1 cellular context compared by ENCODE assay signal in the genomic region with DNA sequence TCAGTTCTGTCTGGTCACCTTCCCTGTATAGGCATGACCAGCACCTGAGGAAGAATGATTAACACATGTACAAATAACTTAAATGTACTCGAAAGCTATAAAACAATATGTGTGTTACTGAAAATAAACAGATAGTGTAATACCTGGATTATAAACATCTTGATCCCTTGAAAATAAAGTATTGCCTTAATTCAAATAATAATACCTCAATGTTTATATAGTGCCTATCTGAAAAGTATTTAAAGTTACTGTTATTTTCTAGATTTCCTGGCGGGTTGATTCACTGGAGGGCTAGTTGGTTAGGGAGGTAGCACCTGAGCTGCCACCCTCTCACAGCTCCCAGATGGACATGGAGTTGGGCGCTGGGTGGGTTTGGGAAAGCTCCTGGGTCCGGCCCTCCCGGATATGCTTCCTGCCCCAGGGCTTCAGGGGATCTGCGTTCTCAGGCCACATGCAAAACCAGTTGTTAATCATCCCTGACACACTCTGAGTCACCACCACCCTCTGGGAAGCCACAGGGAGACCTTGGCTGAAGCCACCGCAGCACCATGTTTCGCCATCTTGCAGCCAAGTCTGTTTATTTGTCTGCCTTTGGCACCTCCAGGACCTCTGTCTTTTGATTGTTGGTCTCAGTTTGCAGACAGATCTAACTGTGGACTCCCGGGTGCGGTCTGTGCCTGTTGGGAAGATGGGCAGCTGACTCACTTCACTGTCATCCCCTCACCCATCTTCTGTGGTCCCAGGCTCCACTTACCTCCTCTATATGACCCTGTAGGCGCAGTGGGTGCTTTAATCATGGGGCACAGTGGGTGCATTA.
TF ChIP-seq lines count a peak whose summit lies in the region.

No MANE protein-coding gene starts in this region.

TF ChIP-seq in K562, 482 proteins besides CTCF, POLR2A, EP300 and RAD21 (continued from another document and continues in another):
- TF ChIP-seq ZBTB7A (IDR thresholded peaks at IDR 0.05; ENCODE audit: borderline replicate concordance, control insufficient read depth, low read depth, low read length) (peak; percentile 78; the same call in 1 of the 2 replicates), HDAC2 (IDR thresholded peaks at IDR 0.05) (peak; percentile 39; the same call in 1 of the 2 replicates), MTA3 (IDR thresholded peaks at IDR 0.05; ENCODE audit: borderline replicate concordance) (peak; percentile 49; the same call in 1 of the 2 replicates), SLC30A9 (CRISPR knock-in tag; IDR thresholded peaks at IDR 0.05) (no peak), DMBX1 (CRISPR knock-in tag; IDR thresholded peaks at IDR 0.05; ENCODE audit: borderline replicate concordance) (peak; percentile 92), FOXP1 (CRISPR knock-in tag; IDR thresholded peaks at IDR 0.05) (no peak), HLTF (IDR thresholded peaks at IDR 0.05) (0 out of 2 replicates have a peak, but pooled peaks have one; percentile 38), ZKSCAN8 (CRISPR knock-in tag; IDR thresholded peaks at IDR 0.05) (peak; percentile 75), ZNF561 (CRISPR knock-in tag; conservative IDR thresholded peaks at IDR 0.05) (no peak), ZBTB1 (CRISPR knock-in tag; IDR thresholded peaks at IDR 0.05; ENCODE audit: borderline replicate concordance, low read depth) (peak; percentile 40; the same call in 1 of the 2 replicates), ZNF507 (tag; conservative IDR thresholded peaks at IDR 0.05) (no peak), ZNF212 (CRISPR knock-in tag; IDR thresholded peaks at IDR 0.05) (no peak), ADNP (tag; IDR thresholded peaks at IDR 0.05) (peak; percentile 62; the same call in 1 of the 2 replicates), KLF6 (CRISPR knock-in tag; IDR thresholded peaks at IDR 0.05; ENCODE audit: borderline replicate concordance) (peak; percentile 29; the same call in 1 of the 2 replicates), JUND (IDR thresholded peaks at IDR 0.05; ENCODE audit: borderline replicate concordance, low read depth, low read length) (peak; percentile 100), JUND (tag; IDR thresholded peaks at IDR 0.05; ENCODE audit: borderline replicate concordance, low read depth, low read length) (peak; percentile 99), POLR2H (tag; IDR thresholded peaks at IDR 0.05; ENCODE audit: low read depth) (peak; percentile 80), ZNF57 (CRISPR knock-in tag; IDR thresholded peaks at IDR 0.05) (no peak), PHB2 (IDR thresholded peaks at IDR 0.05; ENCODE audit: low read depth) (no peak), YY1 (IDR thresholded peaks at IDR 0.05; ENCODE audit: borderline replicate concordance in 1 of 3, control insufficient read depth in 1 of 3, extremely low read depth in 1 of 3, insufficient read depth in 3 of 3, insufficient read length in 1 of 3, insufficient replicate concordance in 2 of 3, low read depth in 1 of 3, low read length in 2 of 3) (peak; percentile 26 to 91 (median 75)), RBM17 (IDR thresholded peaks at IDR 0.05; ENCODE audit: borderline replicate concordance, low read depth, low read length) (no peak), ZFX (CRISPR knock-in tag; IDR thresholded peaks at IDR 0.05) (peak; percentile 55; the same call in 1 of the 2 replicates)
- TF ChIP-seq, protein P1, sequence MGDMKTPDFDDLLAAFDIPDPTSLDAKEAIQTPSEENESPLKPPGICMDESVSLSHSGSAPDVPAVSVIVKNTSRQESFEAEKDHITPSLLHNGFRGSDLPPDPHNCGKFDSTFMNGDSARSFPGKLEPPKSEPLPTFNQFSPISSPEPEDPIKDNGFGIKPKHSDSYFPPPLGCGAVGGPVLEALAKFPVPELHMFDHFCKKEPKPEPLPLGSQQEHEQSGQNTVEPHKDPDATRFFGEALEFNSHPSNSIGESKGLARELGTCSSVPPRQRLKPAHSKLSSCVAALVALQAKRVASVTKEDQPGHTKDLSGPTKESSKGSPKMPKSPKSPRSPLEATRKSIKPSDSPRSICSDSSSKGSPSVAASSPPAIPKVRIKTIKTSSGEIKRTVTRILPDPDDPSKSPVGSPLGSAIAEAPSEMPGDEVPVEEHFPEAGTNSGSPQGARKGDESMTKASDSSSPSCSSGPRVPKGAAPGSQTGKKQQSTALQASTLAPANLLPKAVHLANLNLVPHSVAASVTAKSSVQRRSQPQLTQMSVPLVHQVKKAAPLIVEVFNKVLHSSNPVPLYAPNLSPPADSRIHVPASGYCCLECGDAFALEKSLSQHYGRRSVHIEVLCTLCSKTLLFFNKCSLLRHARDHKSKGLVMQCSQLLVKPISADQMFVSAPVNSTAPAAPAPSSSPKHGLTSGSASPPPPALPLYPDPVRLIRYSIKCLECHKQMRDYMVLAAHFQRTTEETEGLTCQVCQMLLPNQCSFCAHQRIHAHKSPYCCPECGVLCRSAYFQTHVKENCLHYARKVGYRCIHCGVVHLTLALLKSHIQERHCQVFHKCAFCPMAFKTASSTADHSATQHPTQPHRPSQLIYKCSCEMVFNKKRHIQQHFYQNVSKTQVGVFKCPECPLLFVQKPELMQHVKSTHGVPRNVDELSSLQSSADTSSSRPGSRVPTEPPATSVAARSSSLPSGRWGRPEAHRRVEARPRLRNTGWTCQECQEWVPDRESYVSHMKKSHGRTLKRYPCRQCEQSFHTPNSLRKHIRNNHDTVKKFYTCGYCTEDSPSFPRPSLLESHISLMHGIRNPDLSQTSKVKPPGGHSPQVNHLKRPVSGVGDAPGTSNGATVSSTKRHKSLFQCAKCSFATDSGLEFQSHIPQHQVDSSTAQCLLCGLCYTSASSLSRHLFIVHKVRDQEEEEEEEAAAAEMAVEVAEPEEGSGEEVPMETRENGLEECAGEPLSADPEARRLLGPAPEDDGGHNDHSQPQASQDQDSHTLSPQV (IDR thresholded peaks at IDR 0.05), result peak; percentile 95
- TF ChIP-seq, protein P2, sequence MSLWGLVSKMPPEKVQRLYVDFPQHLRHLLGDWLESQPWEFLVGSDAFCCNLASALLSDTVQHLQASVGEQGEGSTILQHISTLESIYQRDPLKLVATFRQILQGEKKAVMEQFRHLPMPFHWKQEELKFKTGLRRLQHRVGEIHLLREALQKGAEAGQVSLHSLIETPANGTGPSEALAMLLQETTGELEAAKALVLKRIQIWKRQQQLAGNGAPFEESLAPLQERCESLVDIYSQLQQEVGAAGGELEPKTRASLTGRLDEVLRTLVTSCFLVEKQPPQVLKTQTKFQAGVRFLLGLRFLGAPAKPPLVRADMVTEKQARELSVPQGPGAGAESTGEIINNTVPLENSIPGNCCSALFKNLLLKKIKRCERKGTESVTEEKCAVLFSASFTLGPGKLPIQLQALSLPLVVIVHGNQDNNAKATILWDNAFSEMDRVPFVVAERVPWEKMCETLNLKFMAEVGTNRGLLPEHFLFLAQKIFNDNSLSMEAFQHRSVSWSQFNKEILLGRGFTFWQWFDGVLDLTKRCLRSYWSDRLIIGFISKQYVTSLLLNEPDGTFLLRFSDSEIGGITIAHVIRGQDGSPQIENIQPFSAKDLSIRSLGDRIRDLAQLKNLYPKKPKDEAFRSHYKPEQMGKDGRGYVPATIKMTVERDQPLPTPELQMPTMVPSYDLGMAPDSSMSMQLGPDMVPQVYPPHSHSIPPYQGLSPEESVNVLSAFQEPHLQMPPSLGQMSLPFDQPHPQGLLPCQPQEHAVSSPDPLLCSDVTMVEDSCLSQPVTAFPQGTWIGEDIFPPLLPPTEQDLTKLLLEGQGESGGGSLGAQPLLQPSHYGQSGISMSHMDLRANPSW (CRISPR knock-in tag; IDR thresholded peaks at IDR 0.05), result 0 out of 2 replicates have a peak, but pooled peaks have one; percentile 63
- TF ChIP-seq, protein P3, sequence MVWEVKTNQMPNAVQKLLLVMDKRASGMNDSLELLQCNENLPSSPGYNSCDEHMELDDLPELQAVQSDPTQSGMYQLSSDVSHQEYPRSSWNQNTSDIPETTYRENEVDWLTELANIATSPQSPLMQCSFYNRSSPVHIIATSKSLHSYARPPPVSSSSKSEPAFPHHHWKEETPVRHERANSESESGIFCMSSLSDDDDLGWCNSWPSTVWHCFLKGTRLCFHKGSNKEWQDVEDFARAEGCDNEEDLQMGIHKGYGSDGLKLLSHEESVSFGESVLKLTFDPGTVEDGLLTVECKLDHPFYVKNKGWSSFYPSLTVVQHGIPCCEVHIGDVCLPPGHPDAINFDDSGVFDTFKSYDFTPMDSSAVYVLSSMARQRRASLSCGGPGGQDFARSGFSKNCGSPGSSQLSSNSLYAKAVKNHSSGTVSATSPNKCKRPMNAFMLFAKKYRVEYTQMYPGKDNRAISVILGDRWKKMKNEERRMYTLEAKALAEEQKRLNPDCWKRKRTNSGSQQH (CRISPR knock-in tag; IDR thresholded peaks at IDR 0.05), result peak; percentile 54; the same call in 1 of the 2 replicates
- TF ChIP-seq, protein P4, sequence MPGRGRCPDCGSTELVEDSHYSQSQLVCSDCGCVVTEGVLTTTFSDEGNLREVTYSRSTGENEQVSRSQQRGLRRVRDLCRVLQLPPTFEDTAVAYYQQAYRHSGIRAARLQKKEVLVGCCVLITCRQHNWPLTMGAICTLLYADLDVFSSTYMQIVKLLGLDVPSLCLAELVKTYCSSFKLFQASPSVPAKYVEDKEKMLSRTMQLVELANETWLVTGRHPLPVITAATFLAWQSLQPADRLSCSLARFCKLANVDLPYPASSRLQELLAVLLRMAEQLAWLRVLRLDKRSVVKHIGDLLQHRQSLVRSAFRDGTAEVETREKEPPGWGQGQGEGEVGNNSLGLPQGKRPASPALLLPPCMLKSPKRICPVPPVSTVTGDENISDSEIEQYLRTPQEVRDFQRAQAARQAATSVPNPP (IDR thresholded peaks at IDR 0.05; ENCODE audit: borderline replicate concordance, insufficient read depth, insufficient read length), result no peak
- TF ChIP-seq, protein P5, sequence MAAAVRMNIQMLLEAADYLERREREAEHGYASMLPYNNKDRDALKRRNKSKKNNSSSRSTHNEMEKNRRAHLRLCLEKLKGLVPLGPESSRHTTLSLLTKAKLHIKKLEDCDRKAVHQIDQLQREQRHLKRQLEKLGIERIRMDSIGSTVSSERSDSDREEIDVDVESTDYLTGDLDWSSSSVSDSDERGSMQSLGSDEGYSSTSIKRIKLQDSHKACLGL (CRISPR knock-in tag; IDR thresholded peaks at IDR 0.05; ENCODE audit: borderline replicate concordance, poor library complexity, severe bottlenecking), result no peak
- TF ChIP-seq, protein P6, sequence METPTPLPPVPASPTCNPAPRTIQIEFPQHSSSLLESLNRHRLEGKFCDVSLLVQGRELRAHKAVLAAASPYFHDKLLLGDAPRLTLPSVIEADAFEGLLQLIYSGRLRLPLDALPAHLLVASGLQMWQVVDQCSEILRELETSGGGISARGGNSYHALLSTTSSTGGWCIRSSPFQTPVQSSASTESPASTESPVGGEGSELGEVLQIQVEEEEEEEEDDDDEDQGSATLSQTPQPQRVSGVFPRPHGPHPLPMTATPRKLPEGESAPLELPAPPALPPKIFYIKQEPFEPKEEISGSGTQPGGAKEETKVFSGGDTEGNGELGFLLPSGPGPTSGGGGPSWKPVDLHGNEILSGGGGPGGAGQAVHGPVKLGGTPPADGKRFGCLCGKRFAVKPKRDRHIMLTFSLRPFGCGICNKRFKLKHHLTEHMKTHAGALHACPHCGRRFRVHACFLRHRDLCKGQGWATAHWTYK (CRISPR knock-in tag; IDR thresholded peaks at IDR 0.05), result peak; percentile 81; the same call in 1 of the 2 replicates
- TF ChIP-seq, protein P7, sequence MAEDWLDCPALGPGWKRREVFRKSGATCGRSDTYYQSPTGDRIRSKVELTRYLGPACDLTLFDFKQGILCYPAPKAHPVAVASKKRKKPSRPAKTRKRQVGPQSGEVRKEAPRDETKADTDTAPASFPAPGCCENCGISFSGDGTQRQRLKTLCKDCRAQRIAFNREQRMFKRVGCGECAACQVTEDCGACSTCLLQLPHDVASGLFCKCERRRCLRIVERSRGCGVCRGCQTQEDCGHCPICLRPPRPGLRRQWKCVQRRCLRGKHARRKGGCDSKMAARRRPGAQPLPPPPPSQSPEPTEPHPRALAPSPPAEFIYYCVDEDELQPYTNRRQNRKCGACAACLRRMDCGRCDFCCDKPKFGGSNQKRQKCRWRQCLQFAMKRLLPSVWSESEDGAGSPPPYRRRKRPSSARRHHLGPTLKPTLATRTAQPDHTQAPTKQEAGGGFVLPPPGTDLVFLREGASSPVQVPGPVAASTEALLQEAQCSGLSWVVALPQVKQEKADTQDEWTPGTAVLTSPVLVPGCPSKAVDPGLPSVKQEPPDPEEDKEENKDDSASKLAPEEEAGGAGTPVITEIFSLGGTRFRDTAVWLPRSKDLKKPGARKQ (CRISPR knock-in tag; IDR thresholded peaks at IDR 0.05), result 0 out of 2 replicates have a peak, but pooled peaks have one; percentile 17
- TF ChIP-seq, protein P8, sequence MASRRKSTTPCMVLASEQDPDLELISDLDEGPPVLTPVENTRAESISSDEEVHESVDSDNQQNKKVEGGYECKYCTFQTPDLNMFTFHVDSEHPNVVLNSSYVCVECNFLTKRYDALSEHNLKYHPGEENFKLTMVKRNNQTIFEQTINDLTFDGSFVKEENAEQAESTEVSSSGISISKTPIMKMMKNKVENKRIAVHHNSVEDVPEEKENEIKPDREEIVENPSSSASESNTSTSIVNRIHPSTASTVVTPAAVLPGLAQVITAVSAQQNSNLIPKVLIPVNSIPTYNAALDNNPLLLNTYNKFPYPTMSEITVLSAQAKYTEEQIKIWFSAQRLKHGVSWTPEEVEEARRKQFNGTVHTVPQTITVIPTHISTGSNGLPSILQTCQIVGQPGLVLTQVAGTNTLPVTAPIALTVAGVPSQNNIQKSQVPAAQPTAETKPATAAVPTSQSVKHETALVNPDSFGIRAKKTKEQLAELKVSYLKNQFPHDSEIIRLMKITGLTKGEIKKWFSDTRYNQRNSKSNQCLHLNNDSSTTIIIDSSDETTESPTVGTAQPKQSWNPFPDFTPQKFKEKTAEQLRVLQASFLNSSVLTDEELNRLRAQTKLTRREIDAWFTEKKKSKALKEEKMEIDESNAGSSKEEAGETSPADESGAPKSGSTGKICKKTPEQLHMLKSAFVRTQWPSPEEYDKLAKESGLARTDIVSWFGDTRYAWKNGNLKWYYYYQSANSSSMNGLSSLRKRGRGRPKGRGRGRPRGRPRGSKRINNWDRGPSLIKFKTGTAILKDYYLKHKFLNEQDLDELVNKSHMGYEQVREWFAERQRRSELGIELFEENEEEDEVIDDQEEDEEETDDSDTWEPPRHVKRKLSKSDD (conservative IDR thresholded peaks at IDR 0.05; ENCODE audit: low read length), result peak; percentile 75; the same call in 1 of the 2 replicates
- TF ChIP-seq, protein P9, sequence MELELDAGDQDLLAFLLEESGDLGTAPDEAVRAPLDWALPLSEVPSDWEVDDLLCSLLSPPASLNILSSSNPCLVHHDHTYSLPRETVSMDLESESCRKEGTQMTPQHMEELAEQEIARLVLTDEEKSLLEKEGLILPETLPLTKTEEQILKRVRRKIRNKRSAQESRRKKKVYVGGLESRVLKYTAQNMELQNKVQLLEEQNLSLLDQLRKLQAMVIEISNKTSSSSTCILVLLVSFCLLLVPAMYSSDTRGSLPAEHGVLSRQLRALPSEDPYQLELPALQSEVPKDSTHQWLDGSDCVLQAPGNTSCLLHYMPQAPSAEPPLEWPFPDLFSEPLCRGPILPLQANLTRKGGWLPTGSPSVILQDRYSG (tag; conservative IDR thresholded peaks at IDR 0.05; ENCODE audit: low read depth), result peak; percentile 93
